1 cellular context compared by ENCODE assay signal in the genomic region with DNA sequence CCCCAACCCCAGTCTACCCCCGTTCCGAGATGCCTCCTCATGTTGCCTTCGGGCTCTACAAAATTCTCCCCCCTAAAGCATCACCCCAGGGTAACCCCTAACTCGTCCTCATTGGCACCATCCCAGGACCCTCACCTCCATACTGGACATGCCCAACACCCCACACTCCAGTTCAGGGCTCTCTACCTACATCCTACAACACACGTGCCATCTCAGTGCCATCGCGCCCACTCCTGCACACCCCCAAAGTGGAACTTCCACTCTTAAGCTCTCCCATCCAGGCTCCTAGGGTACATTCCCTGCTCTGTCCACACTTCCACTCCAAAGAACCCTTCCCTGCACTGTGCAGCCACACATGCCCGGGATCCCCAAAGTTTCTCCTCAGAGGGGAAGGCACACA.
TF ChIP-seq lines count a peak whose summit lies in the region.

No MANE protein-coding gene starts in this region.

TF ChIP-seq in endothelial cell of umbilical vein, 7 proteins besides CTCF, POLR2A, EP300 and RAD21:
- TF ChIP-seq GATA2 (IDR thresholded peaks at IDR 0.05; ENCODE audit: insufficient read depth, insufficient read length, low read depth, low read length): no peak
